In genomic region chr12:130437555-130438242, GRCh38 we compare ENCODE assay signal across 31 cellular contexts.
"Had no signal": no experiment of that assay in that cellular context is flagged by ENCODE, and none has a peak within 500 bp of the region (broad histone marks: within the 10 kb centered on the region; RNA-seq: fewer than 3 reads in every experiment).

No MANE protein-coding gene starts in this region.

- H3K4me1 Mint-ChIP-seq: activated CD4-positive, alpha-beta T cell treated with anti-CD3 and anti-CD28 coated beads, Interleukin-2, amount 10 ng/mL, durations not matched to agents 24 days and 14 days; activated naive CD8-positive, alpha-beta T cell treated with anti-CD3 and anti-CD28 coated beads, Interleukin-2, amount 10 ng/mL, durations not matched to agents 7 days and 5 days; mesothelial cell of epicardium; naive thymus-derived CD4-positive, alpha-beta T cell; stimulated activated memory B cell treated with anti-CD40 and anti-IgM and Interleukin-4, amounts not matched to agents 10 μg/mL and 1 μg/mL and 100 μg/mL, for 72 hours; stimulated activated naive CD8-positive, alpha-beta T cell treated with anti-CD3 and anti-CD28 coated beads, Interleukin-15, amount 100 ng/mL, for 72 hours; T-cell had no signal

- H2AFZ ChIP-seq: parathyroid adenoma had no signal

- H3K4me1 ChIP-seq: gastrocnemius medialis, left ventricle myocardium inferior, right atrium auricular region, thyroid gland, upper lobe of left lung had no signal

- H3K36me3 Mint-ChIP-seq: activated CD4-positive, alpha-beta memory T cell treated with anti-CD3 and anti-CD28 coated beads for 36 hours; activated naive CD8-positive, alpha-beta T cell treated with anti-CD3 and anti-CD28 coated beads, Interleukin-2, amount 10 ng/mL, durations not matched to agents 7 days and 5 days; naive thymus-derived CD4-positive, alpha-beta T cell; stimulated activated memory B cell treated with anti-CD40 and anti-IgM and Interleukin-4, amounts not matched to agents 10 μg/mL and 1 μg/mL and 100 μg/mL, for 72 hours; T-cell had no signal

- H3K27me3 Mint-ChIP-seq: activated CD4-positive, alpha-beta memory T cell treated with anti-CD3 and anti-CD28 coated beads for 36 hours; activated CD4-positive, alpha-beta T cell treated with anti-CD3 and anti-CD28 coated beads, Interleukin-2, amount 10 ng/mL, durations not matched to agents 24 days and 14 days; activated naive CD8-positive, alpha-beta T cell treated with anti-CD3 and anti-CD28 coated beads, Interleukin-2, amount 10 ng/mL, durations not matched to agents 7 days and 5 days; effector memory CD8-positive, alpha-beta T cell; stimulated activated memory B cell treated with anti-CD40 and anti-IgM and Interleukin-4, amounts not matched to agents 10 μg/mL and 1 μg/mL and 100 μg/mL, for 72 hours; stimulated activated naive CD8-positive, alpha-beta T cell treated with anti-CD3 and anti-CD28 coated beads, Interleukin-15, amount 100 ng/mL, for 72 hours; T-cell had no signal

- H3K9ac ChIP-seq: parathyroid adenoma had no signal

- H3K27ac Mint-ChIP-seq: activated CD4-positive, alpha-beta memory T cell treated with anti-CD3 and anti-CD28 coated beads for 36 hours; activated CD4-positive, alpha-beta T cell treated with anti-CD3 and anti-CD28 coated beads, Interleukin-2, amount 10 ng/mL, durations not matched to agents 24 days and 14 days; activated naive CD4-positive, alpha-beta T cell treated with anti-CD3 and anti-CD28 coated beads for 36 hours; activated naive CD8-positive, alpha-beta T cell treated with anti-CD3 and anti-CD28 coated beads, Interleukin-2, amount 10 ng/mL, durations not matched to agents 7 days and 5 days; activated T-helper 2 cell treated with anti-CD3 and anti-CD28 coated beads, Interferon-gamma antibody, Interleukin-2, Interleukin-4, amounts not matched to agents 10 μg/mL and 5 μg/mL and 100 μg/mL, durations not matched to agents 14 hours and 24 hours and 36 hours; effector memory CD8-positive, alpha-beta T cell; mesothelial cell of epicardium; naive thymus-derived CD4-positive, alpha-beta T cell; stimulated activated memory B cell treated with anti-CD40 and anti-IgM and Interleukin-4, amounts not matched to agents 10 μg/mL and 1 μg/mL and 100 μg/mL, for 72 hours; stimulated activated naive CD8-positive, alpha-beta T cell treated with anti-CD3 and anti-CD28 coated beads, Interleukin-15, amount 100 ng/mL, for 72 hours; T-cell had no signal

- H3K4me3 ChIP-seq: gastrocnemius medialis, left ventricle myocardium inferior, right atrium auricular region, skin epidermis, thyroid gland, upper lobe of left lung had no signal

- H3K27me3 ChIP-seq: brain microvascular endothelial cell, gastrocnemius medialis, right atrium auricular region, thyroid gland, upper lobe of left lung had no signal

- ATAC-seq: effector memory CD8-positive, alpha-beta T cell; gastrocnemius medialis; naive thymus-derived CD4-positive, alpha-beta T cell; stimulated activated memory B cell treated with anti-CD40 and anti-IgM and Interleukin-4, amounts not matched to agents 10 μg/mL and 1 μg/mL and 100 μg/mL, for 72 hours; T-cell had no signal

- DNase-seq: activated CD4-positive, alpha-beta memory T cell treated with anti-CD3 and anti-CD28 coated beads for 36 hours; activated CD4-positive, alpha-beta T cell treated with anti-CD3 and anti-CD28 coated beads, Interleukin-2, amount 10 ng/mL, durations not matched to agents 24 days and 14 days; activated CD4-positive, CD25-positive, alpha-beta regulatory T cell treated with anti-CD3 and anti-CD28 coated beads, Interleukin-2, amount 50 U/mL, for 72 hours; activated naive CD4-positive, alpha-beta T cell treated with anti-CD3 and anti-CD28 coated beads for 36 hours; activated naive CD8-positive, alpha-beta T cell treated with anti-CD3 and anti-CD28 coated beads, Interleukin-2, amount 10 ng/mL, durations not matched to agents 7 days and 5 days; activated T-cell treated with anti-CD3 and anti-CD28 coated beads, Interleukin-2, amount 50 U/mL, for 48 hours; brain microvascular endothelial cell; cortex of kidney; effector memory CD8-positive, alpha-beta T cell; erythroblast; gastrocnemius medialis; glutamatergic neuron; left ventricle myocardium inferior; mammary epithelial cell; naive thymus-derived CD4-positive, alpha-beta T cell; nucleus accumbens; stimulated activated CD4-positive, alpha-beta T cell treated with anti-CD3 and anti-CD28 coated beads, Interleukin-1b, Interleukin-23, amount 100 ng/mL, for 48 hours; stimulated activated CD4-positive, alpha-beta T cell treated with anti-CD3 and anti-CD28 coated beads, Interleukin-4, amount 100 ng/mL, for 4 hours; stimulated activated CD8-positive, alpha-beta memory T cell treated with anti-CD3 and anti-CD28 coated beads, Interleukin-4, amount 100 ng/mL, for 48 hours; stimulated activated naive CD8-positive, alpha-beta T cell treated with anti-CD3 and anti-CD28 coated beads, Interleukin-15, amount 100 ng/mL, for 72 hours; substantia nigra; T-cell; thyroid gland; WERI-Rb-1 had no signal

- H3K4me3 Mint-ChIP-seq: activated CD4-positive, alpha-beta memory T cell treated with anti-CD3 and anti-CD28 coated beads for 36 hours; activated CD4-positive, alpha-beta T cell treated with anti-CD3 and anti-CD28 coated beads, Interleukin-2, amount 10 ng/mL, durations not matched to agents 24 days and 14 days; activated naive CD4-positive, alpha-beta T cell treated with anti-CD3 and anti-CD28 coated beads for 36 hours; activated naive CD8-positive, alpha-beta T cell treated with anti-CD3 and anti-CD28 coated beads, Interleukin-2, amount 10 ng/mL, durations not matched to agents 7 days and 5 days; effector memory CD8-positive, alpha-beta T cell; mesothelial cell of epicardium; naive thymus-derived CD4-positive, alpha-beta T cell; stimulated activated memory B cell treated with anti-CD40 and anti-IgM and Interleukin-4, amounts not matched to agents 10 μg/mL and 1 μg/mL and 100 μg/mL, for 72 hours; stimulated activated naive CD8-positive, alpha-beta T cell treated with anti-CD3 and anti-CD28 coated beads, Interleukin-15, amount 100 ng/mL, for 72 hours; T-cell had no signal

- H3K27ac ChIP-seq: brain microvascular endothelial cell, gastrocnemius medialis, left ventricle myocardium inferior, parathyroid adenoma, right atrium auricular region, skin epidermis, thyroid gland, upper lobe of left lung, WERI-Rb-1 had no signal

- H3K36me3 ChIP-seq: brain microvascular endothelial cell, gastrocnemius medialis, left ventricle myocardium inferior, right atrium auricular region, thyroid gland, upper lobe of left lung had no signal

- H3K9me3 ChIP-seq: gastrocnemius medialis, right atrium auricular region, thyroid gland, upper lobe of left lung had no signal
